8 cellular contexts compared by ENCODE assay signal in the genomic region with DNA sequence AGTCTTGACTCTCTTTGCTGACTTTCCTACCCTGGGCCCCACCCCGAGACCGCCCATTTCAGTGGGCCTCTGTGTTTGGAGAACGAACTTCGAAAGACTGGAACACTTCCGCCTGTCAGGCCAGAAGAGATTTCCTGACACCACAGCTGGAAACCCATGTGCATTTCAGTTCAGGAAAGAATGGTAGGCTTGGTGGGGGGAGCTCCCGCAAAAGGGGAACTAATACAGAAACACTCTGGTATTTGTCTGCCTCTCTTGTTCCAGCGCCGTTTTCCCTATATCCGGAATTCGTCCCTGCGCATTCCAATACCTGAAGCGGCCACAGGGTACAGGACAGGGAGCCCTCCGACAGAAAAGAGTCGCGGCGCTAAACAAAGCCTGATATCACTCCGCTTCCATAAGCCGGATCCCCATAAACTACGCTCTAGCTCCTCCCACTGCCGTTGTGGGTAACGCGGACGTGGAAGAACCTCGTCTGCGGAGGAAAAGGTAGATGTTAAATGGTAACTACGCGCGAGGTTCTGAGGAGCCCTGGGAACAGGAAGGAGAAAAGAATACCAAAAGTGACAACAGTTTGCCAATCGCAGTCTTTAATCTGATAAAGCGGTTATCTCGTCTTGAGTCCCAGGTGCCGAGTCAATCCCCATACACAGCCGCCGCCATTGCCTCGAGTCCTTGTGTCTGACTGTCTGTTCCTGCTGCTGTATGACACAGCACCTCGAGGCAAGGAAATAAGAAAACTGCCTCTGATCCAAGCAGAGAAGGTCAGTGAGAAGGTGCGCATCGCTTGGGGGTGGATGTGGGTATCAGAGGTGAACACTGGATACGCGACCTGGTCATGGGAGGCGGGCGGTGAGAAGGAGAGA. TPM values are rescaled to one million over a fixed set of nuclear protein-coding genes. Genes with fewer than 3 reads are reported as not detected.
DNase-seq lines count a peak whose midpoint lies in the region; ATAC-seq, FAIRE-seq and TF ChIP-seq lines count a peak whose summit lies in the region.

A gene (plus strand): TSS at position 432 of the 866 bp plus-strand sequence. CDS start 2,627 bp downstream, outside the sequence.

- peak within 1 kb of the TSS; percentile 80 for H3K9ac ChIP-seq in HepG2 (ENCODE audit: insufficient read depth, low read depth, low read length)

- H3K4me1 ChIP-seq in HepG2 (ENCODE audit: insufficient read depth, low read length), result peaks cover 13% of the 10 kb centered on the region

- CTCF ChIA-PET in activated CD4-positive, alpha-beta T cell treated with anti-CD3 and anti-CD28 coated beads, Interleukin-2, amount 10 ng/mL, durations not matched to agents 7 days and 5 days (lab: Charles Lee), result no interaction called here
- CTCF ChIA-PET in HepG2 (lab: Yijun Ruan, JAX; ENCODE audit: low intra/inter-chr PET ratio, low total read pairs), result no interaction called here

- peaks cover 25% of the 10 kb centered on the region for H3K4me1 Mint-ChIP-seq in activated CD4-positive, alpha-beta T cell treated with anti-CD3 and anti-CD28 coated beads, Interleukin-2, amount 10 ng/mL, durations not matched to agents 7 days and 5 days

- WGBS in HepG2 (ENCODE audit: low lambda C conversion rate), result 1% methylated on average over 18 of the region's 42 CpGs

- peak within 1 kb of the TSS; percentile 92 for H2AFZ ChIP-seq in HepG2 (ENCODE audit: low read length)

- no peaks in the 10 kb centered on the region for H3K27me3 ChIP-seq in HepG2 (ENCODE audit: control insufficient read depth in 1 of 2, insufficient read depth in 2 of 2, low read length in 2 of 2)

- POLR2A ChIA-PET in activated CD4-positive, alpha-beta T cell treated with anti-CD3 and anti-CD28 coated beads, Interleukin-2, amount 10 ng/mL, durations not matched to agents 7 days and 5 days (lab: Charles Lee), result interaction anchor here (0.5 to 0.9 kb wide), 3 partner anchors 52 to 118 kb away, joined by 3 read pairs; a partner anchor contains a TSS
- POLR2A ChIA-PET in HepG2 (lab: Yijun Ruan, JAX), result interaction anchor here (1.0 to 1.5 kb wide), 3 partner anchors 16 to 61 kb away, joined by 7 read pairs; no protein-coding TSS in a partner anchor

- H3K27ac ChIP-seq in HepG2 (ENCODE audit: extremely low read length, insufficient read depth, low read length), result peak within 1 kb of the TSS; percentile 81

- TF ChIP-seq POLR2A in GM19099 (IDR thresholded peaks at IDR 0.05; ENCODE audit: extremely low read depth, insufficient read length, low read depth) (peak; percentile 77), HepG2 (IDR thresholded peaks at IDR 0.05; ENCODE audit: insufficient read depth in 1 of 2, low read depth in 2 of 2, low read length in 2 of 2) (peak; percentile 78 to 89)

- peaks cover 1 to 4% of the 10 kb centered on the region in 2 experiments; a peak in 2 of 5 replicates for H3K36me3 ChIP-seq in HepG2 (replicated peaks in 1 of 2; ENCODE audit: control insufficient read depth in 1 of 2, insufficient read depth in 2 of 2, low read length in 2 of 2)

- no peaks in the 10 kb centered on the region for H3K9me3 Mint-ChIP-seq in activated CD4-positive, alpha-beta T cell treated with anti-CD3 and anti-CD28 coated beads, Interleukin-2, amount 10 ng/mL, durations not matched to agents 7 days and 5 days

- intact Hi-C loops in HepG2 (cut with micrococcal nuclease; ENCODE audit: unreplicated experiment), result no loop called here

- peak within 1 kb of the TSS; percentile 74 to 79 (median 79) for H3K4me3 ChIP-seq in HepG2 (replicated peaks in 1 of 3; ENCODE audit: insufficient read depth in 1 of 3, low read depth in 2 of 3, low read length in 3 of 3)

- DNase-seq in AML-193 (lab: John Stamatoyannopoulos, UW), result peak; percentile 58 to 67
- peak; percentile 93 for DNase-seq in NCI-H510A treated with DMSO at 0.1 percent for 48 hours (lab: John Stamatoyannopoulos, UW)
- peak; percentile 75 for DNase-seq in activated CD4-positive, alpha-beta T cell treated with anti-CD3 and anti-CD28 coated beads, Interleukin-2, amount 10 ng/mL, durations not matched to agents 7 days and 5 days
- DNase-seq in dermis microvascular lymphatic vessel endothelial cell (ENCODE audit: low read depth in 2 of 2), result peak; percentile 82 to 90
- peak; percentile 82 for DNase-seq in HepG2 (ENCODE audit: low spot score)
- peak; percentile 60 for DNase-seq in stimulated activated CD4-positive, alpha-beta T cell treated with anti-CD3 and anti-CD28 coated beads, Interleukin-2, amount 100 ng/mL, for 4 hours (ENCODE audit: low read depth)

- peak within 1 kb of the TSS; percentile 95 for H3K27ac Mint-ChIP-seq in activated CD4-positive, alpha-beta T cell treated with anti-CD3 and anti-CD28 coated beads, Interleukin-2, amount 10 ng/mL, durations not matched to agents 7 days and 5 days

- no TSS peak for BruUV-seq in HepG2 (replicated peaks; lab: Mats Ljungman, UMichigan)

- TF ChIP-seq CTCF in HepG2 (CRISPR knock-in tag; IDR thresholded peaks at IDR 0.05), result no peak

- H4K20me1 ChIP-seq in HepG2 (ENCODE audit: insufficient read depth, low read length), result no peaks in the 10 kb centered on the region

- H3K9me3 ChIP-seq in HepG2 (ENCODE audit: low read length), result no peaks in the 10 kb centered on the region

- peak within 1 kb of the TSS; percentile 89 for H3K4me3 Mint-ChIP-seq in activated CD4-positive, alpha-beta T cell treated with anti-CD3 and anti-CD28 coated beads, Interleukin-2, amount 10 ng/mL, durations not matched to agents 7 days and 5 days

- in situ Hi-C loops in HepG2 (cut with HindIII; ENCODE audit: extremely low pct_ligation_motif_present, low pct_unique_long_range_greater_than_20kb), result no loop called here

- peak; percentile 89 for FAIRE-seq in HepG2 (lab: Jason Lieb, UNC)

- H3K79me2 ChIP-seq in HepG2 (ENCODE audit: insufficient read depth, low read length), result peaks cover 10% of the 10 kb centered on the region

- H3K4me2 ChIP-seq in HepG2 (ENCODE audit: low read depth, low read length), result peak within 1 kb of the TSS; percentile 72

- ATAC-seq in HG03432 (IDR thresholded peaks at IDR 0.05; ENCODE audit: unreplicated experiment) (peak; percentile 94), HepG2 (peak; percentile 95)

- no peak for TF ChIP-seq RAD21 in HepG2 (CRISPR knock-in tag; IDR thresholded peaks at IDR 0.05)

- no peaks in the 10 kb centered on the region for H3K27me3 Mint-ChIP-seq in activated CD4-positive, alpha-beta T cell treated with anti-CD3 and anti-CD28 coated beads, Interleukin-2, amount 10 ng/mL, durations not matched to agents 7 days and 5 days

- TF ChIP-seq EP300 in HepG2 (IDR thresholded peaks at IDR 0.05; ENCODE audit: low read depth in 2 of 2, low read length in 2 of 2) (0 out of 4 replicates have a peak, but pooled peaks of 1 of the 2 experiments have one; percentile 9), HepG2 (CRISPR knock-in tag; IDR thresholded peaks at IDR 0.05; ENCODE audit: borderline replicate concordance) (no peak)

- H3K36me3 Mint-ChIP-seq in activated CD4-positive, alpha-beta T cell treated with anti-CD3 and anti-CD28 coated beads, Interleukin-2, amount 10 ng/mL, durations not matched to agents 7 days and 5 days (ENCODE audit: low read depth), result peaks cover 15% of the 10 kb centered on the region

TF ChIP-seq in HepG2, 621 proteins besides CTCF, POLR2A, EP300 and RAD21 (continues in another document):
- no peak for TF ChIP-seq ZNF737 (CRISPR knock-in tag; IDR thresholded peaks at IDR 0.05; ENCODE audit: borderline replicate concordance)
- TF ChIP-seq YY1 (IDR thresholded peaks at IDR 0.05; ENCODE audit: insufficient read depth, insufficient replicate concordance, low read depth, low read length), result peak; percentile 36
- 0 out of 4 replicates have a peak, but pooled peaks of 1 of the 2 experiments have one; percentile 33 for TF ChIP-seq KLF16 (CRISPR knock-in tag; IDR thresholded peaks at IDR 0.05)
- no peak for TF ChIP-seq ZNF383 (CRISPR knock-in tag; IDR thresholded peaks at IDR 0.05; ENCODE audit: borderline replicate concordance)
- TF ChIP-seq SP4 (CRISPR knock-in tag; IDR thresholded peaks at IDR 0.05), result 0 out of 2 replicates have a peak, but pooled peaks have one; percentile 21
- TF ChIP-seq ZNF615 (CRISPR knock-in tag; IDR thresholded peaks at IDR 0.05; ENCODE audit: borderline replicate concordance), result no peak

RNA-seq across cellular contexts. Expression of the gene that starts here (rescaled TPM):
- 1 to 10 TPM; 4.7 to 5.7 TPM for total RNA-seq in activated CD4-positive, alpha-beta T cell treated with anti-CD3 and anti-CD28 coated beads, Interleukin-2, amount 10 ng/mL, durations not matched to agents 7 days and 5 days
- 16.2 and 16.7 TPM in 2 replicates for total RNA-seq in dermis microvascular lymphatic vessel endothelial cell
- 14.2 and 14.4 TPM in 2 replicates for total RNA-seq in HepG2 (2016; rRNA removed; fragmentation: Illumina TruSeq; extraction: Trizol)
- total RNA-seq in HepG2 (2016; cell fraction: cytosol; rRNA removed; fragmentation: Illumina TruSeq; extraction: Trizol; ENCODE audit: low read depth), result 1.2 and 1.6 TPM in 2 replicates
- total RNA-seq in HepG2 (2016; cell fraction: insoluble cytoplasmic fraction; rRNA removed; fragmentation: Illumina TruSeq; extraction: Trizol), result 13.4 and 13.5 TPM in 2 replicates
- 3.9 TPM in 2 replicates for total RNA-seq in HepG2 (2016; cell fraction: membrane; rRNA removed; fragmentation: Illumina TruSeq; extraction: Trizol)
- 17.6 and 17.8 TPM in 2 replicates for total RNA-seq in HepG2 (2016; cell fraction: nucleus; rRNA removed; fragmentation: Illumina TruSeq; extraction: Trizol)
- polyA plus RNA-seq in HepG2 (2011; rRNA removed), result 9.1 and 9.3 TPM in 2 replicates
- 5.9 and 7.2 TPM in 2 replicates for polyA plus RNA-seq in HepG2 (2011; cell fraction: cytosol; rRNA removed)
- polyA plus RNA-seq in HepG2 (2011; cell fraction: nucleus; rRNA removed), result 9.5 and 10.1 TPM in 2 replicates
- 5.1 and 6.8 TPM in 2 replicates for polyA plus RNA-seq in HepG2 (2012)
- 0.43 and 0.46 TPM in 2 replicates for polyA plus RNA-seq in HepG2 (2016; cell fraction: cytosol; fragmentation: Illumina TruSeq; extraction: Trizol; ENCODE audit: low read depth)
- 10.7 and 11.4 TPM in 2 replicates for polyA plus RNA-seq in HepG2 (2016; cell fraction: insoluble cytoplasmic fraction; fragmentation: Illumina TruSeq; extraction: Trizol; ENCODE audit: low read depth)
- 1.7 and 2.1 TPM in 2 replicates for polyA plus RNA-seq in HepG2 (2016; cell fraction: membrane; fragmentation: Illumina TruSeq; extraction: Trizol; ENCODE audit: low read depth)
- 10.4 and 12.4 TPM in 2 replicates for polyA plus RNA-seq in HepG2 (2016; cell fraction: nucleus; fragmentation: Illumina TruSeq; extraction: Trizol; ENCODE audit: insufficient read depth, low read depth)
- 14.8 and 18.8 TPM in 2 replicates for polyA minus RNA-seq in HepG2 (2011; rRNA and poly(A)+ RNA removed; ENCODE audit: low replicate concordance)
- polyA minus RNA-seq in HepG2 (2011; cell fraction: cytosol; rRNA and poly(A)+ RNA removed), result 5.3 and 11.2 TPM in 2 replicates
- 18.0 and 21.3 TPM in 2 replicates for polyA minus RNA-seq in HepG2 (2011; cell fraction: nucleus; rRNA and poly(A)+ RNA removed)

Comparison
In these comparisons a context has a peak if more than half of its experiments do, and no peak if none do; other contexts are left out.
1. Peak in every context shown above with its lines: DNase-seq, ATAC-seq, H3K4me3 ChIP-seq and H3K27ac ChIP-seq.